In the genomic region with DNA sequence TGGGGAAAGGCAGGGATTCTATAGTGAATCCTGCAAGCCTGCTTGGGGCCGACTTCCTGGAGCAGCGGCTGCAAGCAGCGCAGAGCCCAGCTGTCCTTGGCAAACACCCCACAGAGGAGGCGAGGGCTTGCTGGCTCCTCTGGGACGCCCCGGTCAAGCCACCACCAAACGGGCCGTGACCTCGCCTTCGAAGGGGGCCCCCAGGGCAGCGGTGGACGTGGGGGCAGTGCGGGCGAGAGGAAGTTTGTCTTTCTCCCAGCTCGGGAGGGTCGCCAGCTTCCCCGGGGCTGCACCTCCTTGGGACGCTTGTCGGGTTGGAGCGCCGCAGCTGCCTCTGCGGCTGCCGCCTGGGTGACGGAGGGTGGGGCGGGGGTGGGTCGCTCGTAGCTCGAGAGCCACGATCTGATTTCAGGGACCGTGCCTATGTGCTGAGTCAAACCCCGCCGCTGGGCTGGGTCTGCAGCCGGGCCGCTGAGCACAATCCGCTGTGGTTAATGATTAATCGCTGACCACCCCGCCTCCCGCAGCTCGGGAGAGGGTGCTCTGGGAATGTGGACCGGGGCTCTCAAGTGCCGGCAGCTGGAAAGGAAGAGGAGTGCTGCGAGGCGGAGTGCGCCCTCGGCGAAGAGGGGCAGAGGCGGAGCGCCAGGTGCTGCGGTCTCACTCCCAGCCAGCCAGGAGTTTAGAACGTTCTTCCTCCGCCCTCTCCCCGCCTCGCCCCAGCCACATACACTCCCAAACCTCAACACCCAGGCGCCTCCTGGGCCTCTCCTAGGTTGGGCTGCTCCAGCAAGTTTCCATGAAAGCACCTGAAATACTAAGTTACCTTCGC, we compare ENCODE assay signal across 1 cellular context.
A peak's percentile ranks its signal among the peaks of the same experiment; 100 is the strongest.
TF ChIP-seq lines count a peak whose summit lies in the region.

A gene (plus strand): TSS at position 726 of the 832 bp plus-strand sequence.

TF ChIP-seq in HepG2, 621 proteins besides CTCF, POLR2A, EP300 and RAD21 (continued from another document and continues in another):
- TF ChIP-seq, protein P1, sequence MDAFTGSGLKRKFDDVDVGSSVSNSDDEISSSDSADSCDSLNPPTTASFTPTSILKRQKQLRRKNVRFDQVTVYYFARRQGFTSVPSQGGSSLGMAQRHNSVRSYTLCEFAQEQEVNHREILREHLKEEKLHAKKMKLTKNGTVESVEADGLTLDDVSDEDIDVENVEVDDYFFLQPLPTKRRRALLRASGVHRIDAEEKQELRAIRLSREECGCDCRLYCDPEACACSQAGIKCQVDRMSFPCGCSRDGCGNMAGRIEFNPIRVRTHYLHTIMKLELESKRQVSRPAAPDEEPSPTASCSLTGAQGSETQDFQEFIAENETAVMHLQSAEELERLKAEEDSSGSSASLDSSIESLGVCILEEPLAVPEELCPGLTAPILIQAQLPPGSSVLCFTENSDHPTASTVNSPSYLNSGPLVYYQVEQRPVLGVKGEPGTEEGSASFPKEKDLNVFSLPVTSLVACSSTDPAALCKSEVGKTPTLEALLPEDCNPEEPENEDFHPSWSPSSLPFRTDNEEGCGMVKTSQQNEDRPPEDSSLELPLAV (CRISPR knock-in tag; conservative IDR thresholded peaks at IDR 0.05; ENCODE audit: low read depth), result no peak
- no peak for TF ChIP-seq SOX13 (IDR thresholded peaks at IDR 0.05)
- TF ChIP-seq SOX13 (CRISPR knock-in tag; conservative IDR thresholded peaks at IDR 0.05 in 1 of 2, IDR thresholded peaks at IDR 0.05 in 1 of 2), result peak in 1 of 2 experiments; percentile 64; a peak in 1 of 4 replicates
- no peak for TF ChIP-seq HOXA5 (CRISPR knock-in tag; IDR thresholded peaks at IDR 0.05)
- TF ChIP-seq ZNF501 (CRISPR knock-in tag; IDR thresholded peaks at IDR 0.05), result peak; percentile 76
- TF ChIP-seq, protein P2, sequence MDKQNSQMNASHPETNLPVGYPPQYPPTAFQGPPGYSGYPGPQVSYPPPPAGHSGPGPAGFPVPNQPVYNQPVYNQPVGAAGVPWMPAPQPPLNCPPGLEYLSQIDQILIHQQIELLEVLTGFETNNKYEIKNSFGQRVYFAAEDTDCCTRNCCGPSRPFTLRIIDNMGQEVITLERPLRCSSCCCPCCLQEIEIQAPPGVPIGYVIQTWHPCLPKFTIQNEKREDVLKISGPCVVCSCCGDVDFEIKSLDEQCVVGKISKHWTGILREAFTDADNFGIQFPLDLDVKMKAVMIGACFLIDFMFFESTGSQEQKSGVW (CRISPR knock-in tag; IDR thresholded peaks at IDR 0.05; ENCODE audit: borderline replicate concordance), result no peak
- TF ChIP-seq, protein P3, sequence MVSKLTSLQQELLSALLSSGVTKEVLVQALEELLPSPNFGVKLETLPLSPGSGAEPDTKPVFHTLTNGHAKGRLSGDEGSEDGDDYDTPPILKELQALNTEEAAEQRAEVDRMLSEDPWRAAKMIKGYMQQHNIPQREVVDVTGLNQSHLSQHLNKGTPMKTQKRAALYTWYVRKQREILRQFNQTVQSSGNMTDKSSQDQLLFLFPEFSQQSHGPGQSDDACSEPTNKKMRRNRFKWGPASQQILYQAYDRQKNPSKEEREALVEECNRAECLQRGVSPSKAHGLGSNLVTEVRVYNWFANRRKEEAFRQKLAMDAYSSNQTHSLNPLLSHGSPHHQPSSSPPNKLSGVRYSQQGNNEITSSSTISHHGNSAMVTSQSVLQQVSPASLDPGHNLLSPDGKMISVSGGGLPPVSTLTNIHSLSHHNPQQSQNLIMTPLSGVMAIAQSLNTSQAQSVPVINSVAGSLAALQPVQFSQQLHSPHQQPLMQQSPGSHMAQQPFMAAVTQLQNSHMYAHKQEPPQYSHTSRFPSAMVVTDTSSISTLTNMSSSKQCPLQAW (CRISPR knock-in tag; IDR thresholded peaks at IDR 0.05), result peak; percentile 100
- TF ChIP-seq, protein P4, sequence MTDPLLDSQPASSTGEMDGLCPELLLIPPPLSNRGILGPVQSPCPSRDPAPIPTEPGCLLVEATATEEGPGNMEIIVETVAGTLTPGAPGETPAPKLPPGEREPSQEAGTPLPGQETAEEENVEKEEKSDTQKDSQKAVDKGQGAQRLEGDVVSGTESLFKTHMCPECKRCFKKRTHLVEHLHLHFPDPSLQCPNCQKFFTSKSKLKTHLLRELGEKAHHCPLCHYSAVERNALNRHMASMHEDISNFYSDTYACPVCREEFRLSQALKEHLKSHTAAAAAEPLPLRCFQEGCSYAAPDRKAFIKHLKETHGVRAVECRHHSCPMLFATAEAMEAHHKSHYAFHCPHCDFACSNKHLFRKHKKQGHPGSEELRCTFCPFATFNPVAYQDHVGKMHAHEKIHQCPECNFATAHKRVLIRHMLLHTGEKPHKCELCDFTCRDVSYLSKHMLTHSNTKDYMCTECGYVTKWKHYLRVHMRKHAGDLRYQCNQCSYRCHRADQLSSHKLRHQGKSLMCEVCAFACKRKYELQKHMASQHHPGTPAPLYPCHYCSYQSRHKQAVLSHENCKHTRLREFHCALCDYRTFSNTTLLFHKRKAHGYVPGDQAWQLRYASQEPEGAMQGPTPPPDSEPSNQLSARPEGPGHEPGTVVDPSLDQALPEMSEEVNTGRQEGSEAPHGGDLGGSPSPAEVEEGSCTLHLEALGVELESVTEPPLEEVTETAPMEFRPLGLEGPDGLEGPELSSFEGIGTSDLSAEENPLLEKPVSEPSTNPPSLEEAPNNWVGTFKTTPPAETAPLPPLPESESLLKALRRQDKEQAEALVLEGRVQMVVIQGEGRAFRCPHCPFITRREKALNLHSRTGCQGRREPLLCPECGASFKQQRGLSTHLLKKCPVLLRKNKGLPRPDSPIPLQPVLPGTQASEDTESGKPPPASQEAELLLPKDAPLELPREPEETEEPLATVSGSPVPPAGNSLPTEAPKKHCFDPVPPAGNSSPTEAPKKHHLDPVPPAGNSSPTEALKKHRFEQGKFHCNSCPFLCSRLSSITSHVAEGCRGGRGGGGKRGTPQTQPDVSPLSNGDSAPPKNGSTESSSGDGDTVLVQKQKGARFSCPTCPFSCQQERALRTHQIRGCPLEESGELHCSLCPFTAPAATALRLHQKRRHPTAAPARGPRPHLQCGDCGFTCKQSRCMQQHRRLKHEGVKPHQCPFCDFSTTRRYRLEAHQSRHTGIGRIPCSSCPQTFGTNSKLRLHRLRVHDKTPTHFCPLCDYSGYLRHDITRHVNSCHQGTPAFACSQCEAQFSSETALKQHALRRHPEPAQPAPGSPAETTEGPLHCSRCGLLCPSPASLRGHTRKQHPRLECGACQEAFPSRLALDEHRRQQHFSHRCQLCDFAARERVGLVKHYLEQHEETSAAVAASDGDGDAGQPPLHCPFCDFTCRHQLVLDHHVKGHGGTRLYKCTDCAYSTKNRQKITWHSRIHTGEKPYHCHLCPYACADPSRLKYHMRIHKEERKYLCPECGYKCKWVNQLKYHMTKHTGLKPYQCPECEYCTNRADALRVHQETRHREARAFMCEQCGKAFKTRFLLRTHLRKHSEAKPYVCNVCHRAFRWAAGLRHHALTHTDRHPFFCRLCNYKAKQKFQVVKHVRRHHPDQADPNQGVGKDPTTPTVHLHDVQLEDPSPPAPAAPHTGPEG (CRISPR knock-in tag; IDR thresholded peaks at IDR 0.05), result no peak
- TF ChIP-seq, protein P5, sequence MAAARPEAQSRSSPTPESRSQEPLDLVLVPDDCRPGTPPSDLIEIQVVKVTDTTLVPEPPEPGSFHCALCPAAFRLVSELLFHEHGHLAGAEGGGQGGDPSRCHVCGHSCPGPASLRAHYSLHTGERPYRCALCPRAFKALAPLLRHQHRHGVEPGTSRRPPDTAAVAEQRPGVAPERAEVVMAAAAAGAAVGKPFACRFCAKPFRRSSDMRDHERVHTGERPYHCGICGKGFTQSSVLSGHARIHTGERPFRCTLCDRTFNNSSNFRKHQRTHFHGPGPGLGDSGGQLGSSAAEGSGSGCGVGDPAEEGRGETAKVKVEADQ (CRISPR knock-in tag; IDR thresholded peaks at IDR 0.05; ENCODE audit: borderline replicate concordance), result no peak
- peak; percentile 33; the same call in 1 of the 2 replicates for TF ChIP-seq ZFX (CRISPR knock-in tag; IDR thresholded peaks at IDR 0.05; ENCODE audit: low read depth)
- TF ChIP-seq NFKBIZ (CRISPR knock-in tag; IDR thresholded peaks at IDR 0.05), result no peak
- no peak for TF ChIP-seq RFXANK (CRISPR knock-in tag; IDR thresholded peaks at IDR 0.05)
- 0 out of 2 replicates have a peak, but pooled peaks have one; percentile 35 for TF ChIP-seq ZSCAN29 (CRISPR knock-in tag; conservative IDR thresholded peaks at IDR 0.05)
- TF ChIP-seq ZNF569 (CRISPR knock-in tag; IDR thresholded peaks at IDR 0.05; ENCODE audit: borderline replicate concordance), result peak; percentile 42; the same call in 1 of the 2 replicates
- peak; percentile 26 for TF ChIP-seq AGO1 (IDR thresholded peaks at IDR 0.05; ENCODE audit: low read depth, low read length, poor library complexity, severe bottlenecking)
- TF ChIP-seq, protein P6, sequence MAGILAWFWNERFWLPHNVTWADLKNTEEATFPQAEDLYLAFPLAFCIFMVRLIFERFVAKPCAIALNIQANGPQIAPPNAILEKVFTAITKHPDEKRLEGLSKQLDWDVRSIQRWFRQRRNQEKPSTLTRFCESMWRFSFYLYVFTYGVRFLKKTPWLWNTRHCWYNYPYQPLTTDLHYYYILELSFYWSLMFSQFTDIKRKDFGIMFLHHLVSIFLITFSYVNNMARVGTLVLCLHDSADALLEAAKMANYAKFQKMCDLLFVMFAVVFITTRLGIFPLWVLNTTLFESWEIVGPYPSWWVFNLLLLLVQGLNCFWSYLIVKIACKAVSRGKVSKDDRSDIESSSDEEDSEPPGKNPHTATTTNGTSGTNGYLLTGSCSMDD (CRISPR knock-in tag; IDR thresholded peaks at IDR 0.05), result no peak
- no peak for TF ChIP-seq GZF1 (CRISPR knock-in tag; IDR thresholded peaks at IDR 0.05)
- TF ChIP-seq ZKSCAN5 (CRISPR knock-in tag; IDR thresholded peaks at IDR 0.05), result no peak
- no peak for TF ChIP-seq ZNF629 (CRISPR knock-in tag; conservative IDR thresholded peaks at IDR 0.05)
- no peak for TF ChIP-seq ATM (IDR thresholded peaks at IDR 0.05; ENCODE audit: borderline replicate concordance)
- TF ChIP-seq, protein P7, sequence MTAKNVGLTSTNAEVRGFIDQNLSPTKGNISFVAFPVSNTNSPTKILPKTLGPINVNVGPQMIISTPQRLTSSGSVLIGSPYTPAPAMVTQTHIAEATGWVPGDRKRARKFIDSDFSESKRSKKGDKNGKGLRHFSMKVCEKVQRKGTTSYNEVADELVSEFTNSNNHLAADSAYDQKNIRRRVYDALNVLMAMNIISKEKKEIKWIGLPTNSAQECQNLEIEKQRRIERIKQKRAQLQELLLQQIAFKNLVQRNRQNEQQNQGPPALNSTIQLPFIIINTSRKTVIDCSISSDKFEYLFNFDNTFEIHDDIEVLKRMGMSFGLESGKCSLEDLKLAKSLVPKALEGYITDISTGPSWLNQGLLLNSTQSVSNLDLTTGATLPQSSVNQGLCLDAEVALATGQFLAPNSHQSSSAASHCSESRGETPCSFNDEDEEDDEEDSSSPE (CRISPR knock-in tag; IDR thresholded peaks at IDR 0.05), result peak; percentile 78; the same call in 1 of the 2 replicates
- no peak for TF ChIP-seq CEBPB (IDR thresholded peaks at IDR 0.05; ENCODE audit: borderline replicate concordance, low read depth, low read length)
- peak; percentile 81 for TF ChIP-seq HNRNPLL (IDR thresholded peaks at IDR 0.05; ENCODE audit: low read depth, low read length, poor library complexity, severe bottlenecking)
- TF ChIP-seq, protein P8, sequence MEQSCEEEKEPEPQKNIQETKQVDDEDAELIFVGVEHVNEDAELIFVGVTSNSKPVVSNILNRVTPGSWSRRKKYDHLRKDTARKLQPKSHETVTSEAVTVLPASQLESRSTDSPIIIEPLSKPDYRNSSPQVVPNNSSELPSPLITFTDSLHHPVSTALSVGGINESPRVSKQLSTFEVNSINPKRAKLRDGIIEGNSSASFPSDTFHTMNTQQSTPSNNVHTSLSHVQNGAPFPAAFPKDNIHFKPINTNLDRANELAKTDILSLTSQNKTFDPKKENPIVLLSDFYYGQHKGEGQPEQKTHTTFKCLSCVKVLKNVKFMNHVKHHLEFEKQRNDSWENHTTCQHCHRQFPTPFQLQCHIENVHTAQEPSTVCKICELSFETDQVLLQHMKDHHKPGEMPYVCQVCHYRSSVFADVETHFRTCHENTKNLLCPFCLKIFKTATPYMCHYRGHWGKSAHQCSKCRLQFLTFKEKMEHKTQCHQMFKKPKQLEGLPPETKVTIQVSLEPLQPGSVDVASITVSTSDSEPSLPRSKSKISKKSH (CRISPR knock-in tag; IDR thresholded peaks at IDR 0.05; ENCODE audit: borderline replicate concordance), result peak; percentile 84
- no peak for TF ChIP-seq ZSCAN20 (CRISPR knock-in tag; IDR thresholded peaks at IDR 0.05; ENCODE audit: borderline replicate concordance)
- peak; percentile 99 for TF ChIP-seq ZNF331 (CRISPR knock-in tag; IDR thresholded peaks at IDR 0.05)
- peak; percentile 74 for TF ChIP-seq RXRB (CRISPR knock-in tag; IDR thresholded peaks at IDR 0.05; ENCODE audit: borderline replicate concordance)
- TF ChIP-seq PLRG1 (conservative IDR thresholded peaks at IDR 0.05), result no peak
- no peak for TF ChIP-seq ZNF101 (CRISPR knock-in tag; IDR thresholded peaks at IDR 0.05; ENCODE audit: borderline replicate concordance, low read depth)
- no peak for TF ChIP-seq SMYD3 (CRISPR knock-in tag; IDR thresholded peaks at IDR 0.05)
- no peak for TF ChIP-seq TCF7L2 (IDR thresholded peaks at IDR 0.05; ENCODE audit: low read depth, low read length)
- TF ChIP-seq ZNF24 (IDR thresholded peaks at IDR 0.05), result no peak
- TF ChIP-seq SMAD1 (CRISPR knock-in tag; IDR thresholded peaks at IDR 0.05; ENCODE audit: borderline replicate concordance, low read depth), result peak; percentile 96; the same call in 1 of the 2 replicates
- TF ChIP-seq CBX5 (CRISPR knock-in tag; IDR thresholded peaks at IDR 0.05; ENCODE audit: borderline replicate concordance), result peak; percentile 45; the same call in 1 of the 2 replicates
- no peak for TF ChIP-seq NFE2 (CRISPR knock-in tag; IDR thresholded peaks at IDR 0.05)
- TF ChIP-seq, protein P9, sequence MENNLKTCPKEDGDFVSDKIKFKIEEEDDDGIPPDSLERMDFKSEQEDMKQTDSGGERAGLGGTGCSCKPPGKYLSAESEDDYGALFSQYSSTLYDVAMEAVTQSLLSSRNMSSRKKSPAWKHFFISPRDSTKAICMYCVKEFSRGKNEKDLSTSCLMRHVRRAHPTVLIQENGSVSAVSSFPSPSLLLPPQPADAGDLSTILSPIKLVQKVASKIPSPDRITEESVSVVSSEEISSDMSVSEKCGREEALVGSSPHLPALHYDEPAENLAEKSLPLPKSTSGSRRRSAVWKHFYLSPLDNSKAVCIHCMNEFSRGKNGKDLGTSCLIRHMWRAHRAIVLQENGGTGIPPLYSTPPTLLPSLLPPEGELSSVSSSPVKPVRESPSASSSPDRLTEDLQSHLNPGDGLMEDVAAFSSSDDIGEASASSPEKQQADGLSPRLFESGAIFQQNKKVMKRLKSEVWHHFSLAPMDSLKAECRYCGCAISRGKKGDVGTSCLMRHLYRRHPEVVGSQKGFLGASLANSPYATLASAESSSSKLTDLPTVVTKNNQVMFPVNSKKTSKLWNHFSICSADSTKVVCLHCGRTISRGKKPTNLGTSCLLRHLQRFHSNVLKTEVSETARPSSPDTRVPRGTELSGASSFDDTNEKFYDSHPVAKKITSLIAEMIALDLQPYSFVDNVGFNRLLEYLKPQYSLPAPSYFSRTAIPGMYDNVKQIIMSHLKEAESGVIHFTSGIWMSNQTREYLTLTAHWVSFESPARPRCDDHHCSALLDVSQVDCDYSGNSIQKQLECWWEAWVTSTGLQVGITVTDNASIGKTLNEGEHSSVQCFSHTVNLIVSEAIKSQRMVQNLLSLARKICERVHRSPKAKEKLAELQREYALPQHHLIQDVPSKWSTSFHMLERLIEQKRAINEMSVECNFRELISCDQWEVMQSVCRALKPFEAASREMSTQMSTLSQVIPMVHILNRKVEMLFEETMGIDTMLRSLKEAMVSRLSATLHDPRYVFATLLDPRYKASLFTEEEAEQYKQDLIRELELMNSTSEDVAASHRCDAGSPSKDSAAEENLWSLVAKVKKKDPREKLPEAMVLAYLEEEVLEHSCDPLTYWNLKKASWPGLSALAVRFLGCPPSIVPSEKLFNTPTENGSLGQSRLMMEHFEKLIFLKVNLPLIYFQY (CRISPR knock-in tag; IDR thresholded peaks at IDR 0.05; ENCODE audit: borderline replicate concordance), result peak; percentile 95; the same call in 1 of the 2 replicates
- TF ChIP-seq ZNF570 (CRISPR knock-in tag; IDR thresholded peaks at IDR 0.05; ENCODE audit: borderline replicate concordance), result no peak
